ENCODE assay signal across 28 cellular contexts in genomic region chr14:22044193-22044592, GRCh38.
A peak's percentile ranks its signal among the peaks of the same experiment; 100 is the strongest.
DNase-seq lines count a peak whose midpoint lies in the region; ATAC-seq, FAIRE-seq and TF ChIP-seq lines count a peak whose summit lies in the region.
"Had no signal": no experiment of that assay in that cellular context is flagged by ENCODE, and none has a peak within 500 bp of the region (broad histone marks: within the 10 kb centered on the region; RNA-seq: fewer than 3 reads in every experiment).

No MANE protein-coding gene starts in this region.

- TF ChIP-seq POLR2A in HepG2 (IDR thresholded peaks at IDR 0.05; ENCODE audit: insufficient read depth in 1 of 2, low read depth in 2 of 2, low read length in 2 of 2) = no peak
- TF ChIP-seq POLR2A in right lobe of liver (IDR thresholded peaks at IDR 0.05) = no peak
- TF ChIP-seq POLR2A in K562 (conservative IDR thresholded peaks at IDR 0.05) = no peak

- H3K4me2 ChIP-seq in HepG2 (ENCODE audit: low read depth, low read length) (no peak overlapping the region), K562 (ENCODE audit: insufficient read depth, low read length) (no peak overlapping the region)
- H3K4me2 ChIP-seq: BLaER1 had no signal

- POLR2A ChIA-PET in HepG2 (lab: Yijun Ruan, JAX) (no interaction called here), K562 (lab: Yijun Ruan, JAX) (no interaction called here)

- no peaks in the 10 kb centered on the region for H3K9me3 ChIP-seq in HepG2 (ENCODE audit: low read length)
- H3K9me3 ChIP-seq in right lobe of liver = no peaks in the 10 kb centered on the region
- H3K9me3 ChIP-seq in K562 (replicated peaks; ENCODE audit: control insufficient read depth, insufficient read depth, low read depth, low read length) = no peaks in the 10 kb centered on the region
- H3K9me3 ChIP-seq: BE2C, BLaER1 had no signal

- no peaks in the 10 kb centered on the region for H3K9me1 ChIP-seq in K562 (ENCODE audit: control insufficient read depth, insufficient read depth, low read length)

- H3K27me3 Mint-ChIP-seq in activated naive CD4-positive, alpha-beta T cell treated with anti-CD3 and anti-CD28 coated beads for 36 hours (ENCODE audit: low read depth) = no peaks in the 10 kb centered on the region
- H3K27me3 Mint-ChIP-seq: CD4-positive, alpha-beta memory T cell had no signal

- H3K36me3 ChIP-seq in HepG2 (replicated peaks in 1 of 2; ENCODE audit: control insufficient read depth in 1 of 2, insufficient read depth in 2 of 2, low read length in 2 of 2) (no peaks in the 10 kb centered on the region), right lobe of liver (no peaks in the 10 kb centered on the region), K562 (ENCODE audit: control insufficient read depth, insufficient read depth, low read length) (no peaks in the 10 kb centered on the region)
- H3K36me3 ChIP-seq: BE2C, BLaER1 had no signal

- DNase-seq in activated naive CD4-positive, alpha-beta T cell treated with anti-CD3 and anti-CD28 coated beads for 36 hours = no peak
- DNase-seq in activated naive CD4-positive, alpha-beta T cell treated with anti-CD3 and anti-CD28 coated beads, Interleukin-2, amount 50 U/mL, for 72 hours (ENCODE audit: low spot score in 2 of 2) = no peak
- DNase-seq in HepG2 (ENCODE audit: low spot score) = no peak
- DNase-seq in right lobe of liver = no peak
- DNase-seq in K562 (ENCODE audit: extremely low read depth in 1 of 4, low spot score in 3 of 4) = no peak
- no peak for DNase-seq in NOMO-1 treated with DMSO at 0.1 percent for 48 hours (lab: John Stamatoyannopoulos, UW; ENCODE audit: unreplicated experiment)
- no peak for DNase-seq in GM19240 (ENCODE audit: insufficient read length, low spot score)
- DNase-seq: 8988T; ACHN; BE2C; C1 segment of cervical spinal cord; CD4-positive, alpha-beta memory T cell; CD4-positive, CD25-positive, alpha-beta regulatory T cell; CD8-positive, alpha-beta memory T cell; COR-L47; DMS 273 treated with DMSO at 0.1 percent for 48 hours; DMS153; DMS53; DMS79; DND-41; EL; GDM1 had no signal

- in situ Hi-C loops in HepG2 (cut with HindIII; ENCODE audit: extremely low pct_ligation_motif_present, low pct_unique_long_range_greater_than_20kb) = no loop called here
- in situ Hi-C loops in K562 (cut with MboI) = no loop called here

- WGBS in HepG2 (ENCODE audit: low lambda C conversion rate) = 9% methylated on average over 5 of the region's 5 CpGs
- 55% methylated on average over 5 of the region's 5 CpGs for WGBS in right lobe of liver (ENCODE audit: insufficient coverage, low coverage, low lambda C conversion rate, missing lambda C conversion rate)
- WGBS in K562 (ENCODE audit: insufficient coverage, low coverage, missing lambda C conversion rate) = 0% methylated on average over 5 of the region's 5 CpGs

- BruUV-seq in HepG2 (replicated peaks; lab: Mats Ljungman, UMichigan) (no TSS peak), K562 (replicated peaks; lab: Mats Ljungman, UMichigan) (no TSS peak)

- H3K27ac ChIP-seq in HepG2 (ENCODE audit: extremely low read length, insufficient read depth, low read length) (no peak overlapping the region), right lobe of liver (no peak overlapping the region), K562 (ENCODE audit: extremely low read depth, low read depth, low read length) (no peak overlapping the region)
- H3K27ac ChIP-seq: BLaER1 had no signal

- H4K20me1 ChIP-seq in HepG2 (ENCODE audit: insufficient read depth, low read length) (no peaks in the 10 kb centered on the region), K562 (replicated peaks; ENCODE audit: control insufficient read depth, insufficient read depth, low read length) (no peaks in the 10 kb centered on the region)

- H3K27me3 ChIP-seq in HepG2 (ENCODE audit: control insufficient read depth in 1 of 2, insufficient read depth in 2 of 2, low read length in 2 of 2) (no peaks in the 10 kb centered on the region), right lobe of liver (no peaks in the 10 kb centered on the region), K562 (ENCODE audit: control insufficient read depth in 2 of 2, insufficient read depth in 2 of 2, low read length in 2 of 2) (no peaks in the 10 kb centered on the region)
- H3K27me3 ChIP-seq: BE2C had no signal

- H3K79me2 ChIP-seq in HepG2 (ENCODE audit: insufficient read depth, low read length) (no peaks in the 10 kb centered on the region), K562 (ENCODE audit: control insufficient read depth, insufficient read depth, low read length) (no peaks in the 10 kb centered on the region)

- peak overlapping the region; percentile 43 for H3K27ac Mint-ChIP-seq in activated naive CD4-positive, alpha-beta T cell treated with anti-CD3 and anti-CD28 coated beads for 36 hours
- no peak overlapping the region for H3K27ac Mint-ChIP-seq in activated naive CD4-positive, alpha-beta T cell treated with anti-CD3 and anti-CD28 coated beads, Interleukin-2, amount 50 U/mL, for 72 hours
- H3K27ac Mint-ChIP-seq: CD14-positive monocyte; CD4-positive, CD25-positive, alpha-beta regulatory T cell had no signal

- no peaks in the 10 kb centered on the region for H3K9me3 Mint-ChIP-seq in activated naive CD4-positive, alpha-beta T cell treated with anti-CD3 and anti-CD28 coated beads for 36 hours
- H3K9me3 Mint-ChIP-seq in activated naive CD4-positive, alpha-beta T cell treated with anti-CD3 and anti-CD28 coated beads, Interleukin-2, amount 50 U/mL, for 72 hours = no peaks in the 10 kb centered on the region
- H3K9me3 Mint-ChIP-seq: CD14-positive monocyte; CD4-positive, alpha-beta memory T cell; CD4-positive, CD25-positive, alpha-beta regulatory T cell; CD8-positive, alpha-beta memory T cell had no signal

- FAIRE-seq in HepG2 (lab: Jason Lieb, UNC) = no peak
- FAIRE-seq in K562 (lab: Jason Lieb, UNC) = no peak
- FAIRE-seq: A204.1, GM12878, GM12892, GM18507 had no signal

- ATAC-seq in activated naive CD4-positive, alpha-beta T cell treated with anti-CD3 and anti-CD28 coated beads, Interleukin-2, amount 50 U/mL, for 72 hours = no peak
- ATAC-seq in HepG2 (no peak), right lobe of liver (no peak), K562 (no peak)
- ATAC-seq: GM12878 had no signal

- CTCF ChIA-PET in activated naive CD4-positive, alpha-beta T cell treated with anti-CD3 and anti-CD28 coated beads for 36 hours (lab: Charles Lee) = interaction anchor here (1.0 to 1.3 kb wide), 2 partner anchors 11 to 23 kb away, joined by 3 to 4 read pairs; no protein-coding TSS in a partner anchor
- CTCF ChIA-PET in HepG2 (lab: Yijun Ruan, JAX; ENCODE audit: low intra/inter-chr PET ratio, low total read pairs) = no interaction called here
- CTCF ChIA-PET in K562 (lab: Yijun Ruan, JAX; ENCODE audit: low intra/inter-chr PET ratio) = no interaction called here

- H3K4me3 ChIP-seq in HepG2 (replicated peaks in 1 of 3; ENCODE audit: insufficient read depth in 1 of 3, low read depth in 2 of 3, low read length in 3 of 3) (no peak overlapping the region), right lobe of liver (no peak overlapping the region), K562 (no peak overlapping the region)
- H3K4me3 ChIP-seq: BLaER1, GM12878 had no signal

- TF ChIP-seq CTCF in HepG2 (CRISPR knock-in tag; IDR thresholded peaks at IDR 0.05) = no peak
- TF ChIP-seq CTCF in right lobe of liver (IDR thresholded peaks at IDR 0.05) = no peak
- TF ChIP-seq CTCF in K562 (IDR thresholded peaks at IDR 0.05 in 2 of 3, conservative IDR thresholded peaks at IDR 0.05 in 1 of 3; ENCODE audit: insufficient read depth in 2 of 3, low read depth in 1 of 3, low read length in 3 of 3) = no peak

- TF ChIP-seq RAD21 in HepG2 (CRISPR knock-in tag; IDR thresholded peaks at IDR 0.05) (no peak), K562 (CRISPR knock-in tag; conservative IDR thresholded peaks at IDR 0.05 in 1 of 2, IDR thresholded peaks at IDR 0.05 in 1 of 2) (no peak)

- no peak overlapping the region for H3K4me3 Mint-ChIP-seq in activated naive CD4-positive, alpha-beta T cell treated with anti-CD3 and anti-CD28 coated beads for 36 hours
- H3K4me3 Mint-ChIP-seq: CD14-positive monocyte; CD8-positive, alpha-beta memory T cell had no signal

- H3K4me1 ChIP-seq in HepG2 (ENCODE audit: insufficient read depth, low read length) (no peaks in the 10 kb centered on the region), right lobe of liver (no peaks in the 10 kb centered on the region), K562 (replicated peaks in 1 of 2; ENCODE audit: control insufficient read depth in 2 of 2, insufficient read depth in 2 of 2, low read length in 2 of 2) (no peaks in the 10 kb centered on the region)
- H3K4me1 ChIP-seq: BE2C, BLaER1 had no signal

- H3K9ac ChIP-seq in HepG2 (ENCODE audit: insufficient read depth, low read depth, low read length) = no peak overlapping the region
- no peak overlapping the region for H3K9ac ChIP-seq in K562 (ENCODE audit: insufficient read depth in 1 of 2, low read depth in 2 of 2, low read length in 2 of 2)
- H3K9ac ChIP-seq: BLaER1 had no signal

- no peaks in the 10 kb centered on the region for H3K36me3 Mint-ChIP-seq in activated naive CD4-positive, alpha-beta T cell treated with anti-CD3 and anti-CD28 coated beads for 36 hours (ENCODE audit: low read depth)
- peaks cover 0 to 4% of the 10 kb centered on the region in 2 donors for H3K36me3 Mint-ChIP-seq in activated naive CD4-positive, alpha-beta T cell treated with anti-CD3 and anti-CD28 coated beads, Interleukin-2, amount 50 U/mL, for 72 hours
- H3K36me3 Mint-ChIP-seq: CD14-positive monocyte; CD4-positive, alpha-beta memory T cell; CD4-positive, CD25-positive, alpha-beta regulatory T cell; CD8-positive, alpha-beta memory T cell had no signal

- no peak overlapping the region for H2AFZ ChIP-seq in HepG2 (ENCODE audit: low read length)
- no peak overlapping the region for H2AFZ ChIP-seq in K562 (ENCODE audit: low read depth, low read length)

- peaks cover 42% of the 10 kb centered on the region for H3K4me1 Mint-ChIP-seq in activated naive CD4-positive, alpha-beta T cell treated with anti-CD3 and anti-CD28 coated beads for 36 hours (ENCODE audit: low read depth)

- intact Hi-C loops in activated naive CD4-positive, alpha-beta T cell treated with anti-CD3 and anti-CD28 coated beads for 36 hours (cut with micrococcal nuclease) = no loop called here
- intact Hi-C loops in HepG2 (cut with micrococcal nuclease; ENCODE audit: unreplicated experiment) (no loop called here), right lobe of liver (cut with DNase I) (no loop called here), K562 (cut with micrococcal nuclease) (no loop called here)

- TF ChIP-seq EP300 in HepG2 (IDR thresholded peaks at IDR 0.05; ENCODE audit: low read depth in 2 of 2, low read length in 2 of 2) = no peak
- TF ChIP-seq EP300 in HepG2 (CRISPR knock-in tag; IDR thresholded peaks at IDR 0.05; ENCODE audit: borderline replicate concordance) = no peak
- no peak for TF ChIP-seq EP300 in K562 (IDR thresholded peaks at IDR 0.05; ENCODE audit: low read length)

TF ChIP-seq in HepG2, 621 proteins besides CTCF, POLR2A, EP300 and RAD21 (continues in another document):
- peak; percentile 94 for TF ChIP-seq ZNF629 (CRISPR knock-in tag; conservative IDR thresholded peaks at IDR 0.05)
- no peak for TF ChIP-seq SOX13 (IDR thresholded peaks at IDR 0.05)
- no peak for TF ChIP-seq SOX13 (CRISPR knock-in tag; conservative IDR thresholded peaks at IDR 0.05 in 1 of 2, IDR thresholded peaks at IDR 0.05 in 1 of 2)

TF ChIP-seq in K562, 482 proteins besides CTCF, POLR2A, EP300 and RAD21 (continues in another document):
- TF ChIP-seq ADNP (tag; IDR thresholded peaks at IDR 0.05) (0 out of 2 replicates have a peak, but pooled peaks have one; percentile 44), CEBPG (CRISPR knock-in tag; IDR thresholded peaks at IDR 0.05) (no peak), CEBPG (tag; conservative IDR thresholded peaks at IDR 0.05 in 1 of 2, IDR thresholded peaks at IDR 0.05 in 1 of 2) (no peak)
